ENCODE assay signal across 1 cellular context in the genomic region with DNA sequence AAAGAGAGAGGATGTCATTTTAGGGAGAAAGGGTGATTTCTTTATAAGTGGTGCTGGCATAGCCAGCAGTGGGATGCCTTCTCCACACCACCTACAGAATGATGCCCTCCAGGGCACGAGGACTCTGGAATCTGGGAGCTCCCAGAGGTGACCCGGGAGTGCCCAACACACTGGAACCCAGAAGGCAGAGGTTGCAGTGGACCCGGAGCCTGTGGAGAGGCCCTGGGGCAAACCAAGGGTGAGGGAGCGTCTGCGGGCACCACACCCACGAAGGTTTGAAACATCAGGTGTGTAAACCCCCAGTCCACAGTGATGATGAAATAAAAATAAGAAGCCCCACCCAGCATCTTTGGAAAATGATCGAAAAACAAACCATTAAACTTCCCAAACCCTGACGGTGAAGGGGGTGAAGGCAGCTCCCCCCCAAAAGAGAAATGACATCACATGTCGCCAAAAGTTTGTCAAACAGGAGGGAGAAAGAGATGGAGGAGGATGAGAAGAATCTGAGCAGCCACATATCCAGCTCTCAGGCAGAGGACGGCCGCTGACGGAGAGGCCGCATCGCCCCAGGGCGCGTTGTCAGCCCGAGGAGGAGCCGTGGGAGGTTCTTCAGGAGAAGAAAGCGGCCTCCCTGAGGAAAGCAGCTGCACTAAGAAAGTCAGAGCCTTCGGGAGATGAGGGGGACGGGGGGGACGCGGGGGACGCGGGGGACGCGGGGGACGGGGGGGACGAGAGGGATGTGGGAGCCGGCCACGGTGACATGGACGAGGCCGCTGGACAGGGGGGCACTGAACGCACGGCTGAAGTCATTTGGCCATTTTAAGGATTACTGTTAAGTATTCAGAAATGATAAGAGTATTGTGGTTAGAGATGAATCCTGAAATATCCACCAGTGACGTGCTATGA.
A peak's percentile ranks its signal among the peaks of the same experiment; 100 is the strongest.
TF ChIP-seq lines count a peak whose summit lies in the region.

No MANE protein-coding gene starts in this region.

TF ChIP-seq in HEK293, 187 proteins besides CTCF, POLR2A, EP300 and RAD21 (continued from another document):
- TF ChIP-seq, protein P1, sequence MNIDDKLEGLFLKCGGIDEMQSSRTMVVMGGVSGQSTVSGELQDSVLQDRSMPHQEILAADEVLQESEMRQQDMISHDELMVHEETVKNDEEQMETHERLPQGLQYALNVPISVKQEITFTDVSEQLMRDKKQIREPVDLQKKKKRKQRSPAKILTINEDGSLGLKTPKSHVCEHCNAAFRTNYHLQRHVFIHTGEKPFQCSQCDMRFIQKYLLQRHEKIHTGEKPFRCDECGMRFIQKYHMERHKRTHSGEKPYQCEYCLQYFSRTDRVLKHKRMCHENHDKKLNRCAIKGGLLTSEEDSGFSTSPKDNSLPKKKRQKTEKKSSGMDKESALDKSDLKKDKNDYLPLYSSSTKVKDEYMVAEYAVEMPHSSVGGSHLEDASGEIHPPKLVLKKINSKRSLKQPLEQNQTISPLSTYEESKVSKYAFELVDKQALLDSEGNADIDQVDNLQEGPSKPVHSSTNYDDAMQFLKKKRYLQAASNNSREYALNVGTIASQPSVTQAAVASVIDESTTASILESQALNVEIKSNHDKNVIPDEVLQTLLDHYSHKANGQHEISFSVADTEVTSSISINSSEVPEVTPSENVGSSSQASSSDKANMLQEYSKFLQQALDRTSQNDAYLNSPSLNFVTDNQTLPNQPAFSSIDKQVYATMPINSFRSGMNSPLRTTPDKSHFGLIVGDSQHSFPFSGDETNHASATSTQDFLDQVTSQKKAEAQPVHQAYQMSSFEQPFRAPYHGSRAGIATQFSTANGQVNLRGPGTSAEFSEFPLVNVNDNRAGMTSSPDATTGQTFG (tag by site-specific recombination; IDR thresholded peaks at IDR 0.05; ENCODE audit: borderline replicate concordance): no peak
- no peak for TF ChIP-seq ZNF433 (tag by site-specific recombination; IDR thresholded peaks at IDR 0.05; ENCODE audit: low read depth)
- TF ChIP-seq, protein P2, sequence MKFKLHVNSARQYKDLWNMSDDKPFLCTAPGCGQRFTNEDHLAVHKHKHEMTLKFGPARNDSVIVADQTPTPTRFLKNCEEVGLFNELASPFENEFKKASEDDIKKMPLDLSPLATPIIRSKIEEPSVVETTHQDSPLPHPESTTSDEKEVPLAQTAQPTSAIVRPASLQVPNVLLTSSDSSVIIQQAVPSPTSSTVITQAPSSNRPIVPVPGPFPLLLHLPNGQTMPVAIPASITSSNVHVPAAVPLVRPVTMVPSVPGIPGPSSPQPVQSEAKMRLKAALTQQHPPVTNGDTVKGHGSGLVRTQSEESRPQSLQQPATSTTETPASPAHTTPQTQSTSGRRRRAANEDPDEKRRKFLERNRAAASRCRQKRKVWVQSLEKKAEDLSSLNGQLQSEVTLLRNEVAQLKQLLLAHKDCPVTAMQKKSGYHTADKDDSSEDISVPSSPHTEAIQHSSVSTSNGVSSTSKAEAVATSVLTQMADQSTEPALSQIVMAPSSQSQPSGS (tag by site-specific recombination; IDR thresholded peaks at IDR 0.05; ENCODE audit: low read depth): 0 out of 2 replicates have a peak, but pooled peaks have one; percentile 34
- TF ChIP-seq GLIS1 (tag by site-specific recombination; IDR thresholded peaks at IDR 0.05): peak; percentile 75
- TF ChIP-seq ZNF416 (tag by site-specific recombination; IDR thresholded peaks at IDR 0.05): no peak
- TF ChIP-seq ZNF274 (IDR thresholded peaks at IDR 0.05; ENCODE audit: low read length): no peak
- TF ChIP-seq ZNF274 (tag by site-specific recombination; IDR thresholded peaks at IDR 0.05; ENCODE audit: borderline replicate concordance): no peak
- TF ChIP-seq ZNF561 (tag by site-specific recombination; IDR thresholded peaks at IDR 0.05; ENCODE audit: borderline replicate concordance): no peak
- TF ChIP-seq ZNF155 (tag by site-specific recombination; IDR thresholded peaks at IDR 0.05): no peak
- no peak for TF ChIP-seq ZNF175 (tag by site-specific recombination; IDR thresholded peaks at IDR 0.05)
- TF ChIP-seq FEZF1 (tag by site-specific recombination; IDR thresholded peaks at IDR 0.05): no peak
- TF ChIP-seq ZBTB7A (tag by site-specific recombination; IDR thresholded peaks at IDR 0.05; ENCODE audit: low read depth): no peak
- no peak for TF ChIP-seq ZNF530 (tag by site-specific recombination; IDR thresholded peaks at IDR 0.05; ENCODE audit: low read depth)
- TF ChIP-seq ZNF658 (tag by site-specific recombination; IDR thresholded peaks at IDR 0.05): no peak
- no peak for TF ChIP-seq SCRT2 (tag by site-specific recombination; IDR thresholded peaks at IDR 0.05)
- no peak for TF ChIP-seq ZNF48 (tag by site-specific recombination; IDR thresholded peaks at IDR 0.05)
- TF ChIP-seq PRDM1 (tag by site-specific recombination; IDR thresholded peaks at IDR 0.05): 0 out of 2 replicates have a peak, but pooled peaks have one; percentile 50
- no peak for TF ChIP-seq GLI4 (tag by site-specific recombination; IDR thresholded peaks at IDR 0.05)
- no peak for TF ChIP-seq ZNF776 (tag by site-specific recombination; IDR thresholded peaks at IDR 0.05; ENCODE audit: borderline replicate concordance)
- no peak for TF ChIP-seq SP2 (tag by site-specific recombination; IDR thresholded peaks at IDR 0.05)
- TF ChIP-seq GLI2 (tag by site-specific recombination; IDR thresholded peaks at IDR 0.05; ENCODE audit: borderline replicate concordance, low read depth): no peak
- no peak for TF ChIP-seq ZNF76 (tag by site-specific recombination; IDR thresholded peaks at IDR 0.05; ENCODE audit: borderline replicate concordance, low read depth)
- TF ChIP-seq ZNF112 (tag by site-specific recombination; IDR thresholded peaks at IDR 0.05): no peak
- TF ChIP-seq ZNF324 (tag by site-specific recombination; IDR thresholded peaks at IDR 0.05): no peak
- TF ChIP-seq, protein P3, sequence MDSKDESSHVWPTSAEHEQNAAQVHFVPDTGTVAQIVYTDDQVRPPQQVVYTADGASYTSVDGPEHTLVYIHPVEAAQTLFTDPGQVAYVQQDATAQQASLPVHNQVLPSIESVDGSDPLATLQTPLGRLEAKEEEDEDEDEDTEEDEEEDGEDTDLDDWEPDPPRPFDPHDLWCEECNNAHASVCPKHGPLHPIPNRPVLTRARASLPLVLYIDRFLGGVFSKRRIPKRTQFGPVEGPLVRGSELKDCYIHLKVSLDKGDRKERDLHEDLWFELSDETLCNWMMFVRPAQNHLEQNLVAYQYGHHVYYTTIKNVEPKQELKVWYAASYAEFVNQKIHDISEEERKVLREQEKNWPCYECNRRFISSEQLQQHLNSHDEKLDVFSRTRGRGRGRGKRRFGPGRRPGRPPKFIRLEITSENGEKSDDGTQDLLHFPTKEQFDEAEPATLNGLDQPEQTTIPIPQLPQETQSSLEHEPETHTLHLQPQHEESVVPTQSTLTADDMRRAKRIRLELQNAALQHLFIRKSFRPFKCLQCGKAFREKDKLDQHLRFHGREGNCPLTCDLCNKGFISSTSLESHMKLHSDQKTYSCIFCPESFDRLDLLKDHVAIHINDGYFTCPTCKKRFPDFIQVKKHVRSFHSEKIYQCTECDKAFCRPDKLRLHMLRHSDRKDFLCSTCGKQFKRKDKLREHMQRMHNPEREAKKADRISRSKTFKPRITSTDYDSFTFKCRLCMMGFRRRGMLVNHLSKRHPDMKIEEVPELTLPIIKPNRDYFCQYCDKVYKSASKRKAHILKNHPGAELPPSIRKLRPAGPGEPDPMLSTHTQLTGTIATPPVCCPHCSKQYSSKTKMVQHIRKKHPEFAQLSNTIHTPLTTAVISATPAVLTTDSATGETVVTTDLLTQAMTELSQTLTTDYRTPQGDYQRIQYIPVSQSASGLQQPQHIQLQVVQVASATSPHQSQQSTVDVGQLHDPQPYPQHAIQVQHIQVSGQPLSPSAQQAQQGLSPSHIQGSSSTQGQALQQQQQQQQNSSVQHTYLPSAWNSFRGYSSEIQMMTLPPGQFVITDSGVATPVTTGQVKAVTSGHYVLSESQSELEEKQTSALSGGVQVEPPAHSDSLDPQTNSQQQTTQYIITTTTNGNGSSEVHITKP (tag by site-specific recombination; IDR thresholded peaks at IDR 0.05): peak; percentile 98
- no peak for TF ChIP-seq ZNF121 (tag by site-specific recombination; IDR thresholded peaks at IDR 0.05)
- 0 out of 2 replicates have a peak, but pooled peaks have one; percentile 37 for TF ChIP-seq GLIS2 (tag by site-specific recombination; IDR thresholded peaks at IDR 0.05)
- TF ChIP-seq ZNF404 (tag by site-specific recombination; IDR thresholded peaks at IDR 0.05): no peak
- TF ChIP-seq TCF7L2 (IDR thresholded peaks at IDR 0.05; ENCODE audit: borderline replicate concordance, low read depth, low read length): no peak
- TF ChIP-seq ZNF391 (tag by site-specific recombination; IDR thresholded peaks at IDR 0.05; ENCODE audit: borderline replicate concordance, low read depth): no peak
- no peak for TF ChIP-seq ZNF221 (tag by site-specific recombination; IDR thresholded peaks at IDR 0.05; ENCODE audit: borderline replicate concordance)
- no peak for TF ChIP-seq ZNF133 (tag by site-specific recombination; IDR thresholded peaks at IDR 0.05)
- no peak for TF ChIP-seq ZNF223 (tag by site-specific recombination; IDR thresholded peaks at IDR 0.05)
- TF ChIP-seq MYNN (tag by site-specific recombination; IDR thresholded peaks at IDR 0.05; ENCODE audit: borderline replicate concordance): no peak
- TF ChIP-seq ZNF354C (tag by site-specific recombination; IDR thresholded peaks at IDR 0.05; ENCODE audit: borderline replicate concordance, low read depth): no peak
- TF ChIP-seq YY2 (tag by site-specific recombination; IDR thresholded peaks at IDR 0.05): no peak
- TF ChIP-seq, protein P4, sequence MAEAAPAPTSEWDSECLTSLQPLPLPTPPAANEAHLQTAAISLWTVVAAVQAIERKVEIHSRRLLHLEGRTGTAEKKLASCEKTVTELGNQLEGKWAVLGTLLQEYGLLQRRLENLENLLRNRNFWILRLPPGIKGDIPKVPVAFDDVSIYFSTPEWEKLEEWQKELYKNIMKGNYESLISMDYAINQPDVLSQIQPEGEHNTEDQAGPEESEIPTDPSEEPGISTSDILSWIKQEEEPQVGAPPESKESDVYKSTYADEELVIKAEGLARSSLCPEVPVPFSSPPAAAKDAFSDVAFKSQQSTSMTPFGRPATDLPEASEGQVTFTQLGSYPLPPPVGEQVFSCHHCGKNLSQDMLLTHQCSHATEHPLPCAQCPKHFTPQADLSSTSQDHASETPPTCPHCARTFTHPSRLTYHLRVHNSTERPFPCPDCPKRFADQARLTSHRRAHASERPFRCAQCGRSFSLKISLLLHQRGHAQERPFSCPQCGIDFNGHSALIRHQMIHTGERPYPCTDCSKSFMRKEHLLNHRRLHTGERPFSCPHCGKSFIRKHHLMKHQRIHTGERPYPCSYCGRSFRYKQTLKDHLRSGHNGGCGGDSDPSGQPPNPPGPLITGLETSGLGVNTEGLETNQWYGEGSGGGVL (tag by site-specific recombination; IDR thresholded peaks at IDR 0.05): no peak
- no peak for TF ChIP-seq ZNF777 (tag by site-specific recombination; IDR thresholded peaks at IDR 0.05; ENCODE audit: borderline replicate concordance)
- TF ChIP-seq OVOL3 (tag by site-specific recombination; IDR thresholded peaks at IDR 0.05): no peak
- TF ChIP-seq SP3 (tag by site-specific recombination; IDR thresholded peaks at IDR 0.05): no peak
- TF ChIP-seq ZNF19 (tag by site-specific recombination; IDR thresholded peaks at IDR 0.05; ENCODE audit: low read depth): no peak
